11 cellular contexts compared by ENCODE assay signal in the genomic region with DNA sequence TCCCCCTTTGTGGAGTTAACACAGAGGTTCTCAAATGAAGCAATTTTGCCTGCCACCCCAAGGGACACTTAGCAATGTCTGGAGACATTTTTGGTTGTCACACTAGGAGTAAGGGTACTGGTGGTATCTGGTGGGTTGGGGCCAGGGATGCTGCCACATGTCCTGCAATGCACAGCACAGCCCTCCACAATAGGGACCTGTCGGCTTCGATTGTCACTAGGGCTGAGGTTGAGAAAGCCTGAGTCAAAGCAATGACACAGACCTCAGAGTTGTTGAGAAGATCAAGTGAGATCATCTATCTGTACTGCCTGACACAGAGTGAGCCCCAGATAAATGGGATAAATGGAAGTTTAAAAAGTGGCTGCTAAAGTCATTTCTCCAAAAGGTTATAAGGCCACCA.
DNase-seq lines count a peak whose midpoint lies in the region; ATAC-seq and TF ChIP-seq lines count a peak whose summit lies in the region.
"Had no signal": no experiment of that assay in that cellular context is flagged by ENCODE, and none has a peak within 500 bp of the region (broad histone marks: within the 10 kb centered on the region; RNA-seq: fewer than 3 reads in every experiment).

No MANE protein-coding gene starts in this region.

- H3K4me3 ChIP-seq in RWPE2 (ENCODE audit: severe bottlenecking) (no peak overlapping the region), sigmoid colon (no peak overlapping the region)

- ATAC-seq in RWPE2 (ENCODE audit: low read depth): 0 out of 3 replicates have a peak, but pooled peaks have one; percentile 15
- no peak for ATAC-seq in GM18520 (IDR thresholded peaks at IDR 0.05; ENCODE audit: unreplicated experiment)

- TF ChIP-seq CTCF in RWPE2 (IDR thresholded peaks at IDR 0.05; ENCODE audit: poor library complexity, severe bottlenecking): no peak
- TF ChIP-seq CTCF in sigmoid colon (IDR thresholded peaks at IDR 0.05): no peak

- peak; percentile 52 for DNase-seq in Daoy (ENCODE audit: low read depth)
- DNase-seq in RWPE2 (ENCODE audit: low spot score): no peak
- peak; percentile 25 for DNase-seq in fibroblast of peridontal ligament (ENCODE audit: extremely low read depth)
- no peak for DNase-seq in sigmoid colon
- no peak for DNase-seq in effector CD8-positive, alpha-beta T cell (lab: John Stamatoyannopoulos, UW)
- no peak for DNase-seq in activated CD4-positive, alpha-beta T cell treated with anti-CD3 and anti-CD28 coated beads for 4 hours
- DNase-seq in DMS114 treated with DMSO at 0.1 percent for 48 hours (lab: John Stamatoyannopoulos, UW; ENCODE audit: unreplicated experiment): no peak
- DNase-seq: CD4-positive, CD25-positive, alpha-beta regulatory T cell; NCI-H187; trophoblast cell had no signal

- H3K36me3 ChIP-seq in RWPE2 (ENCODE audit: low read depth) (no peaks in the 10 kb centered on the region), sigmoid colon (no peaks in the 10 kb centered on the region)

- intact Hi-C loops in sigmoid colon (cut with DNase I): no loop called here

- H3K9me3 ChIP-seq in RWPE2 (ENCODE audit: severe bottlenecking) (no peaks in the 10 kb centered on the region), sigmoid colon (no peaks in the 10 kb centered on the region)

- TF ChIP-seq POLR2A in sigmoid colon (IDR thresholded peaks at IDR 0.05): no peak

- WGBS in sigmoid colon, 2 donors: 92 to 94% methylated on average over 2 of the region's 2 CpGs

- no peak for TF ChIP-seq EP300 in sigmoid colon (IDR thresholded peaks at IDR 0.05)

- peaks cover 47% of the 10 kb centered on the region for H3K4me1 ChIP-seq in RWPE2 (ENCODE audit: insufficient read depth, poor library complexity, severe bottlenecking)
- peaks cover 0 to 33% (median 20%) of the 10 kb centered on the region in 4 donors for H3K4me1 ChIP-seq in sigmoid colon

- H3K27me3 ChIP-seq in RWPE2 (ENCODE audit: insufficient read depth, poor library complexity, severe bottlenecking) (no peaks in the 10 kb centered on the region), sigmoid colon (no peaks in the 10 kb centered on the region)

- peak overlapping the region; percentile 91 for H3K27ac ChIP-seq in RWPE2 (ENCODE audit: poor library complexity, severe bottlenecking)
- H3K27ac ChIP-seq in sigmoid colon: peak overlapping the region in 3 of 4 donors; percentile 47 to 75 (median 66)

Comparison
In these comparisons a context has a peak if more than half of its experiments do, and no peak if none do; other contexts are left out.
1. DNase-seq: peak in Daoy (single experiment) and fibroblast of peridontal ligament (single experiment); none in RWPE2 (single experiment), sigmoid colon (single experiment), effector CD8-positive, alpha-beta T cell (single experiment), activated CD4-positive, alpha-beta T cell treated with anti-CD3 and anti-CD28 coated beads for 4 hours (0 of 2) and DMS114 treated with DMSO at 0.1 percent for 48 hours (single experiment).